Comparison of ENCODE assay signal across 21 cellular contexts in the genomic region with DNA sequence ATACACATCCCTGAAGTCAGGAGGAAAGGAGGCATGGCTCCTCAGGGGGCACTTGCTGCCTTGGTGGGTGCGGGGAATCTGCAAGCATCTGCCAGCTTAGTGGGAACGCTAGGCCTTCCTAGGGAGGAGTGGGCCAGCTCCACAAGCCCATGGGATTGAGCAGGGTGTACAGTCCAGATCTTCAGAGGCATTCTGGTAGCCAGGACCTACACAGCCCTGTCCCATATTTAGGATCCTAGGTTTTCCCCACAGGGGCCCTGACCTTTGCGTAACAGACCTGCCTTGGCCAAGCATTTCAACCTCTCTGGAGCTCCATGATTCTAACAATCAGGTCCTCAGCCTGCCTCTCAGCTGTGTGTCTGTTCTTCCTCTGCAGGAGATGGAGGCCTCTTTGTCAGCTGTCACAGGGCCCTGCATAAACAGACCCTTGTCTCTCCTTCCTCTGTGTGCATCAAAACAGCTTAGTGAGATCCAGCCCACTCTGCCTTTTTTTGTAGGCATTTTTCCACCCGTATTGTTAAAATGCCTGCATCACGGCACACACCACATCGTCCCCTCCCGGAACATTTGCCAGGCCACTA.
"Had no signal": no experiment of that assay in that cellular context is flagged by ENCODE, and none has a peak within 500 bp of the region (broad histone marks: within the 10 kb centered on the region; RNA-seq: fewer than 3 reads in every experiment).

No MANE protein-coding gene starts in this region.

- H3K4me1 Mint-ChIP-seq: activated CD8-positive, alpha-beta memory T cell treated with anti-CD3 and anti-CD28 coated beads, Interleukin-2, amount 10 ng/mL, durations not matched to agents 7 days and 5 days; activated naive CD4-positive, alpha-beta T cell treated with anti-CD3 and anti-CD28 coated beads, Interleukin-2, amount 10 ng/mL, durations not matched to agents 7 days and 5 days had no signal

- DNase-seq: activated CD4-positive, alpha-beta T cell treated with anti-CD3 and anti-CD28 coated beads, Interleukin-2, amount 50 U/mL, for 4 hours; activated CD4-positive, CD25-positive, alpha-beta regulatory T cell treated with anti-CD3 and anti-CD28 coated beads, Interleukin-2, amount 50 U/mL, for 72 hours; activated CD8-positive, alpha-beta memory T cell treated with anti-CD3 and anti-CD28 coated beads, Interleukin-2, amount 10 ng/mL, durations not matched to agents 7 days and 5 days; activated naive CD4-positive, alpha-beta T cell treated with anti-CD3 and anti-CD28 coated beads, Interleukin-2, amount 10 ng/mL, durations not matched to agents 7 days and 5 days; activated T-cell treated with anti-CD3 and anti-CD28 coated beads, Interleukin-2, amount 50 U/mL, for 1 hour; dermis blood vessel endothelial cell; gastrocnemius medialis; heart right ventricle; left colon; lower lobe of right lung; naive B cell; retina; stimulated activated CD4-positive, alpha-beta T cell treated with anti-CD3 and anti-CD28 coated beads, Interleukin-2, amount 100 ng/mL, for 48 hours; stimulated activated naive B cell treated with anti-CD40 and anti-IgM and Interleukin-4, amounts not matched to agents 10 μg/mL and 1 μg/mL and 100 μg/mL, for 72 hours; uterus had no signal

- H3K36me3 Mint-ChIP-seq: activated CD8-positive, alpha-beta memory T cell treated with anti-CD3 and anti-CD28 coated beads, Interleukin-2, amount 10 ng/mL, durations not matched to agents 7 days and 5 days; activated naive CD4-positive, alpha-beta T cell treated with anti-CD3 and anti-CD28 coated beads, Interleukin-2, amount 10 ng/mL, durations not matched to agents 7 days and 5 days; naive B cell; stimulated activated naive B cell treated with anti-CD40 and anti-IgM and Interleukin-4, amounts not matched to agents 10 μg/mL and 1 μg/mL and 100 μg/mL, for 72 hours had no signal

- H3K4me1 ChIP-seq: ascending aorta, gastrocnemius medialis, heart right ventricle, parathyroid adenoma, tibial nerve, uterus had no signal

- H3K9me3 Mint-ChIP-seq: activated naive CD4-positive, alpha-beta T cell treated with anti-CD3 and anti-CD28 coated beads, Interleukin-2, amount 10 ng/mL, durations not matched to agents 7 days and 5 days; activated T-helper 2 cell treated with anti-CD3 and anti-CD28 coated beads, Interferon-gamma antibody, Interleukin-2, Interleukin-4, amounts not matched to agents 10 μg/mL and 5 μg/mL and 100 μg/mL, durations not matched to agents 14 hours and 24 hours and 36 hours; naive B cell; stimulated activated naive B cell treated with anti-CD40 and anti-IgM and Interleukin-4, amounts not matched to agents 10 μg/mL and 1 μg/mL and 100 μg/mL, for 72 hours; T-helper 2 cell treated with Interferon-gamma antibody and Interleukin-4, amounts not matched to agents 5 μg/mL and 100 μg/mL, for 36 hours had no signal

- H3K27ac ChIP-seq: ascending aorta, gastrocnemius medialis, heart right ventricle, lower lobe of right lung, neutrophil, parathyroid adenoma, tibial nerve, uterus had no signal

- H3K9ac ChIP-seq: parathyroid adenoma had no signal

- H3K79me2 ChIP-seq: parathyroid adenoma had no signal

- ATAC-seq: activated CD8-positive, alpha-beta memory T cell treated with anti-CD3 and anti-CD28 coated beads, Interleukin-2, amount 10 ng/mL, durations not matched to agents 7 days and 5 days; gastrocnemius medialis; heart right ventricle; left colon; lower lobe of right lung; stimulated activated naive B cell treated with anti-CD40 and anti-IgM and Interleukin-4, amounts not matched to agents 10 μg/mL and 1 μg/mL and 100 μg/mL, for 72 hours had no signal

- H3K9me3 ChIP-seq: ascending aorta, gastrocnemius medialis, heart right ventricle, lower lobe of right lung, neutrophil, tibial nerve, uterus had no signal

- H3K27me3 Mint-ChIP-seq: naive B cell; stimulated activated naive B cell treated with anti-CD40 and anti-IgM and Interleukin-4, amounts not matched to agents 10 μg/mL and 1 μg/mL and 100 μg/mL, for 72 hours had no signal

- H3K27ac Mint-ChIP-seq: activated CD8-positive, alpha-beta memory T cell treated with anti-CD3 and anti-CD28 coated beads, Interleukin-2, amount 10 ng/mL, durations not matched to agents 7 days and 5 days; activated naive CD4-positive, alpha-beta T cell treated with anti-CD3 and anti-CD28 coated beads, Interleukin-2, amount 10 ng/mL, durations not matched to agents 7 days and 5 days; activated T-helper 2 cell treated with anti-CD3 and anti-CD28 coated beads, Interferon-gamma antibody, Interleukin-2, Interleukin-4, amounts not matched to agents 10 μg/mL and 5 μg/mL and 100 μg/mL, durations not matched to agents 14 hours and 24 hours and 36 hours; stimulated activated naive B cell treated with anti-CD40 and anti-IgM and Interleukin-4, amounts not matched to agents 10 μg/mL and 1 μg/mL and 100 μg/mL, for 72 hours; T-helper 2 cell treated with Interferon-gamma antibody and Interleukin-4, amounts not matched to agents 5 μg/mL and 100 μg/mL, for 36 hours had no signal

- H3K4me3 ChIP-seq: ascending aorta, gastrocnemius medialis, heart right ventricle, lower lobe of right lung, tibial nerve, uterus had no signal

- H3K36me3 ChIP-seq: ascending aorta, gastrocnemius medialis, heart right ventricle, lower lobe of right lung, neutrophil, tibial nerve, uterus had no signal

- H2AFZ ChIP-seq: parathyroid adenoma had no signal

- H3K4me3 Mint-ChIP-seq: activated CD8-positive, alpha-beta memory T cell treated with anti-CD3 and anti-CD28 coated beads, Interleukin-2, amount 10 ng/mL, durations not matched to agents 7 days and 5 days; activated naive CD4-positive, alpha-beta T cell treated with anti-CD3 and anti-CD28 coated beads, Interleukin-2, amount 10 ng/mL, durations not matched to agents 7 days and 5 days; naive B cell; stimulated activated naive B cell treated with anti-CD40 and anti-IgM and Interleukin-4, amounts not matched to agents 10 μg/mL and 1 μg/mL and 100 μg/mL, for 72 hours; T-helper 2 cell treated with Interferon-gamma antibody and Interleukin-4, amounts not matched to agents 5 μg/mL and 100 μg/mL, for 36 hours had no signal

- H3K27me3 ChIP-seq: ascending aorta, gastrocnemius medialis, neutrophil, tibial nerve, uterus had no signal
